22 cellular contexts compared by ENCODE assay signal in the genomic region with DNA sequence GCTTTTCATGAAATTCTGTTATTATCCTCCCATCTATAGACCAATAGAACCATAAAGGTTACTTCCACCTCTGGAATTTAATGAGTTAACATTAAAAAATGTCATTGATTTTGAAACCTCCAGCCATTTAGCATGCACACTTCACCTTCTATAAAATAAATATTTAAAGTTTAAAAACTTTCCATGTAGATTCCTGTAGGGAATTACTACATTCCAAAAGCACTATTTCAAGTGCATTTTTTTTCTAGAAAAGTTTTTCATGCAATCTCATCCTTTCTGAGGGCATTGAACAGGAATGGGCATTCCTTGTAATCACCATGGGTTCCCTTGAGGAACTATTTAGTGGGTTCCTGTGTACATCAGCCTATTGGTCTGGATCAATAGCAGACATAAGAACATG.
"Had no signal": no experiment of that assay in that cellular context is flagged by ENCODE, and none has a peak within 500 bp of the region (broad histone marks: within the 10 kb centered on the region; RNA-seq: fewer than 3 reads in every experiment).

No MANE protein-coding gene starts in this region.

- H3K4me3 ChIP-seq: neural progenitor cell, ovary, psoas muscle, right lobe of liver, sigmoid colon, stomach, thoracic aorta, thyroid gland, tibial nerve, upper lobe of left lung, vagina had no signal

- DNase-seq: natural killer cell; occipital lobe; ovary; posterior cingulate gyrus; psoas muscle; right cardiac atrium; right lobe of liver; sigmoid colon; small intestine; stimulated activated CD4-positive, alpha-beta T cell treated with anti-CD3 and anti-CD28 coated beads, Interleukin-15, amount 100 ng/mL, for 24 hours; stimulated activated CD4-positive, alpha-beta T cell treated with anti-CD3 and anti-CD28 coated beads, Interleukin-2, amount 100 ng/mL, for 24 hours; stimulated activated CD4-positive, alpha-beta T cell treated with anti-CD3 and anti-CD28 coated beads, Interleukin-2, amount 100 ng/mL, for 48 hours; stimulated activated CD4-positive, alpha-beta T cell treated with anti-CD3 and anti-CD28 coated beads, Interleukin-4, amount 100 ng/mL, for 24 hours; stimulated activated naive B cell treated with anti-CD40 and anti-IgM and Interleukin-4, amounts not matched to agents 10 μg/mL and 1 μg/mL and 100 μg/mL, for 72 hours; stimulated activated naive CD4-positive, alpha-beta T cell treated with Interleukin-2 at 50 U/mL for 16 hours; stomach; thyroid gland; upper lobe of left lung had no signal
